19 cellular contexts compared by ENCODE assay signal in genomic region chr2:177972123-177972522, GRCh38.
DNase-seq lines count a peak whose midpoint lies in the region; ATAC-seq and TF ChIP-seq lines count a peak whose summit lies in the region.
"Had no signal": no experiment of that assay in that cellular context is flagged by ENCODE, and none has a peak within 500 bp of the region (broad histone marks: within the 10 kb centered on the region; RNA-seq: fewer than 3 reads in every experiment).

No MANE protein-coding gene starts in this region.

- no peaks in the 10 kb centered on the region for H3K36me3 ChIP-seq in PC-9 (ENCODE audit: low read depth)
- H3K36me3 ChIP-seq in right lobe of liver: no peaks in the 10 kb centered on the region
- H3K36me3 ChIP-seq: BE2C had no signal

- peaks cover 4% of the 10 kb centered on the region; the same call in 1 of the 2 replicates for H3K9me3 ChIP-seq in PC-9 (ENCODE audit: insufficient read depth, low read depth)
- no peaks in the 10 kb centered on the region for H3K9me3 ChIP-seq in right lobe of liver
- H3K9me3 ChIP-seq: BE2C, Caco-2 had no signal

- POLR2A ChIA-PET in PC-9 (lab: Charles Lee; ENCODE audit: unreplicated experiment): interaction anchor here (0.7 kb wide), 1 partner anchor 54 kb away, joined by 3 read pairs; no protein-coding TSS in a partner anchor

- H3K4me1 ChIP-seq in PC-9 (replicated peaks; ENCODE audit: insufficient read depth): no peaks in the 10 kb centered on the region
- H3K4me1 ChIP-seq in right lobe of liver: peaks cover 0 to 13% (median 4%) of the 10 kb centered on the region in 4 donors
- H3K4me1 ChIP-seq: BE2C had no signal

- no peaks in the 10 kb centered on the region for H3K27me3 Mint-ChIP-seq in chondrocyte (ENCODE audit: low read depth)

- no peaks in the 10 kb centered on the region for H3K36me3 Mint-ChIP-seq in chondrocyte (ENCODE audit: low read depth)
- H3K36me3 Mint-ChIP-seq: CD4-positive, CD25-positive, alpha-beta regulatory T cell; CD8-positive, alpha-beta memory T cell had no signal

- H3K4me3 ChIP-seq in PC-9 (no peak overlapping the region), right lobe of liver (no peak overlapping the region)

- H3F3A ChIP-seq in PC-9 (ENCODE audit: insufficient read depth, low read depth): no peaks in the 10 kb centered on the region

- no peak overlapping the region for H3K4me2 ChIP-seq in PC-9

- no peaks in the 10 kb centered on the region for H3K9me3 Mint-ChIP-seq in chondrocyte (ENCODE audit: low read depth)
- H3K9me3 Mint-ChIP-seq: CD4-positive, CD25-positive, alpha-beta regulatory T cell had no signal

- H3K27me3 ChIP-seq in PC-9 (ENCODE audit: insufficient read depth, low read depth): no peaks in the 10 kb centered on the region
- no peaks in the 10 kb centered on the region for H3K27me3 ChIP-seq in right lobe of liver
- H3K27me3 ChIP-seq: BE2C had no signal

- ATAC-seq in right lobe of liver: peak in 1 of 4 donors; percentile 60

- TF ChIP-seq POLR2A in right lobe of liver (IDR thresholded peaks at IDR 0.05): no peak

- no TSS peak for BruUV-seq in PC-9 (replicated peaks; lab: Mats Ljungman, UMichigan)

- H3K27ac Mint-ChIP-seq in chondrocyte (ENCODE audit: unreplicated experiment): no peak overlapping the region
- H3K27ac Mint-ChIP-seq: CD4-positive, CD25-positive, alpha-beta regulatory T cell; CD8-positive, alpha-beta memory T cell had no signal

- peak overlapping the region; percentile 53 for H2AFZ ChIP-seq in PC-9

- TF ChIP-seq CTCF in PC-9 (conservative IDR thresholded peaks at IDR 0.05) (no peak), right lobe of liver (IDR thresholded peaks at IDR 0.05) (no peak), chondrocyte (IDR thresholded peaks at IDR 0.05) (no peak)

- no peaks in the 10 kb centered on the region for H3K79me2 ChIP-seq in PC-9 (ENCODE audit: low read depth)

- H3K9me2 ChIP-seq in PC-9 (ENCODE audit: insufficient read depth): peaks cover 5% of the 10 kb centered on the region; the same call in 1 of the 2 replicates

- H3K27ac ChIP-seq in PC-9: no peak overlapping the region
- peak overlapping the region in 2 of 3 donors; percentile 0 to 70 for H3K27ac ChIP-seq in right lobe of liver
- H3K27ac ChIP-seq: HL-60 had no signal

- intact Hi-C loops in PC-9 (cut with micrococcal nuclease; ENCODE audit: unreplicated experiment) (no loop called here), right lobe of liver (cut with DNase I) (no loop called here)

- no peaks in the 10 kb centered on the region for H4K20me1 ChIP-seq in PC-9 (ENCODE audit: insufficient read depth)

- CTCF ChIA-PET in PC-9 (lab: Charles Lee): no interaction called here

- no peak overlapping the region for H3K4me3 Mint-ChIP-seq in chondrocyte (ENCODE audit: unreplicated experiment)
- H3K4me3 Mint-ChIP-seq: CD4-positive, CD25-positive, alpha-beta regulatory T cell; CD8-positive, alpha-beta memory T cell had no signal

- H3K4me1 Mint-ChIP-seq in chondrocyte (ENCODE audit: low read depth): no peaks in the 10 kb centered on the region
- H3K4me1 Mint-ChIP-seq: CD4-positive, CD25-positive, alpha-beta regulatory T cell; CD8-positive, alpha-beta memory T cell had no signal

- peak; percentile 24 for DNase-seq in NCI-H2029 (lab: John Stamatoyannopoulos, UW)
- DNase-seq in PC-9: no peak
- DNase-seq in right lobe of liver: no peak
- DNase-seq in GM03348 (ENCODE audit: low spot score): no peak
- DNase-seq in chondrocyte (ENCODE audit: low spot score): no peak
- DNase-seq in NCI-H2081 (lab: John Stamatoyannopoulos, UW): no peak
- DNase-seq: ACHN; BE2C; C1 segment of cervical spinal cord; CD4-positive, CD25-positive, alpha-beta regulatory T cell; CD8-positive, alpha-beta memory T cell; DMS153; DND-41; EL; HCEC 1CT; IMR-90; KBM-7 had no signal
